ENCODE assay signal across 31 cellular contexts in genomic region chr14:81205639-81206038, GRCh38. TPM values are rescaled to one million over a fixed set of nuclear protein-coding genes. Genes with fewer than 3 reads are reported as not detected.
DNase-seq lines count a peak whose midpoint lies in the region; ATAC-seq, FAIRE-seq and TF ChIP-seq lines count a peak whose summit lies in the region.
"Had no signal": no experiment of that assay in that cellular context is flagged by ENCODE, and none has a peak within 500 bp of the region (broad histone marks: within the 10 kb centered on the region; RNA-seq: fewer than 3 reads in every experiment).

No MANE protein-coding gene starts in this region.

- no peak overlapping the region for H4K5ac ChIP-seq in IMR-90 (ENCODE audit: low read depth, low read length)

- H3K79me2 ChIP-seq in K562 (ENCODE audit: control insufficient read depth, insufficient read depth, low read length): peaks cover 38% of the 10 kb centered on the region

- peaks cover 76% of the 10 kb centered on the region for H3K36me3 ChIP-seq in CD4-positive, CD25-positive, alpha-beta regulatory T cell (ENCODE audit: control insufficient read depth, insufficient read depth, low read length)
- H3K36me3 ChIP-seq in IMR-90 (ENCODE audit: control insufficient read depth, insufficient read depth, low read length) (peaks cover 27% of the 10 kb centered on the region), K562 (ENCODE audit: control insufficient read depth, insufficient read depth, low read length) (peaks cover 81% of the 10 kb centered on the region), testis (ENCODE audit: low read depth, missing control alignments) (no peaks in the 10 kb centered on the region)

- no peak overlapping the region for H2AFZ ChIP-seq in IMR-90 (replicated peaks; ENCODE audit: low read length, poor library complexity)
- H2AFZ ChIP-seq in K562 (ENCODE audit: low read depth, low read length): no peak overlapping the region
- H2AFZ ChIP-seq: GM23248 had no signal

- dilution Hi-C loops in IMR-90 (cut with HindIII; ENCODE audit: low sequenced_read_pairs, unreplicated experiment): no loop called here

- no peak overlapping the region for H2BK5ac ChIP-seq in IMR-90 (ENCODE audit: low read depth, low read length, poor library complexity, severe bottlenecking)

- H3K4me2 ChIP-seq in IMR-90 (ENCODE audit: low read depth, low read length): no peak overlapping the region
- H3K4me2 ChIP-seq in K562 (ENCODE audit: insufficient read depth, low read length): no peak overlapping the region

- H2AK5ac ChIP-seq in IMR-90 (ENCODE audit: low read depth, low read length): no peak overlapping the region

- no peak overlapping the region for H3K4me3 Mint-ChIP-seq in CD4-positive, CD25-positive, alpha-beta regulatory T cell
- H3K4me3 Mint-ChIP-seq: activated naive CD8-positive, alpha-beta T cell; naive B cell; type B pancreatic cell had no signal

- no peak overlapping the region for H2AK9ac ChIP-seq in IMR-90 (replicated peaks; ENCODE audit: low read depth, low read length, poor library complexity)

- no peak overlapping the region for H3K14ac ChIP-seq in IMR-90 (replicated peaks; ENCODE audit: low read depth, low read length)

- peaks cover 33 to 52% of the 10 kb centered on the region in 2 experiments for H3K79me1 ChIP-seq in IMR-90 (ENCODE audit: low read depth in 1 of 2, low read length in 2 of 2)

- WGBS in IMR-90 (ENCODE audit: extremely low coverage in 2 of 2, insufficient read length in 1 of 2), 2 experiments: no CpG with 5 or more reads among the region's 4 CpGs
- WGBS in K562 (ENCODE audit: insufficient coverage, low coverage, missing lambda C conversion rate): 86% methylated on average over 4 of the region's 4 CpGs
- 92 to 99% methylated on average over 4 of the region's 4 CpGs for WGBS in testis, 2 donors

- no peak for TF ChIP-seq EP300 in K562 (IDR thresholded peaks at IDR 0.05; ENCODE audit: low read length)

- H3K27me3 Mint-ChIP-seq in CD4-positive, CD25-positive, alpha-beta regulatory T cell: no peaks in the 10 kb centered on the region
- H3K27me3 Mint-ChIP-seq: activated naive CD8-positive, alpha-beta T cell; naive B cell; type B pancreatic cell had no signal

- H2BK15ac ChIP-seq in IMR-90 (ENCODE audit: low read depth, low read length): no peak overlapping the region

- in situ Hi-C loops in IMR-90 (cut with MboI; ENCODE audit: low sequenced_read_pairs): no loop called here
- in situ Hi-C loops in K562 (cut with MboI): no loop called here

- H3K56ac ChIP-seq in IMR-90 (ENCODE audit: extremely low read depth, insufficient read depth, low read length): no peak overlapping the region

- H3K27me3 ChIP-seq in CD4-positive, CD25-positive, alpha-beta regulatory T cell (ENCODE audit: control insufficient read depth, insufficient read depth, low read length): no peaks in the 10 kb centered on the region
- no peaks in the 10 kb centered on the region for H3K27me3 ChIP-seq in IMR-90 (ENCODE audit: control insufficient read depth, insufficient read depth, low read length)
- H3K27me3 ChIP-seq in K562 (ENCODE audit: control insufficient read depth in 2 of 2, insufficient read depth in 2 of 2, low read length in 2 of 2): no peaks in the 10 kb centered on the region
- H3K27me3 ChIP-seq in testis: no peaks in the 10 kb centered on the region
- H3K27me3 ChIP-seq: BLaER1 treated with 17β-estradiol and CSF1 and Interleukin-3, amounts not matched to agents 10 nM and 100 nM; cardiac muscle cell; Peyer's patch had no signal

- CTCF ChIA-PET in IMR-90 (lab: Yijun Ruan, JAX) (no interaction called here), K562 (lab: Yijun Ruan, JAX; ENCODE audit: low intra/inter-chr PET ratio) (no interaction called here)

- no peak for FAIRE-seq in K562 (lab: Jason Lieb, UNC)
- FAIRE-seq: endometrium, frontal cortex had no signal

- H3K27ac ChIP-seq in CD4-positive, CD25-positive, alpha-beta regulatory T cell (ENCODE audit: insufficient read depth, low read length, poor library complexity, severe bottlenecking): no peak overlapping the region
- H3K27ac ChIP-seq in IMR-90 (ENCODE audit: insufficient read depth, low read length) (no peak overlapping the region), K562 (ENCODE audit: extremely low read depth, low read depth, low read length) (no peak overlapping the region), testis (no peak overlapping the region)
- H3K27ac ChIP-seq: BLaER1 treated with 17β-estradiol and CSF1 and Interleukin-3, amounts not matched to agents 10 nM and 100 nM; cardiac muscle cell; GM23248; Peyer's patch had no signal

- BruUV-seq in IMR-90 (replicated peaks; lab: Mats Ljungman, UMichigan) (no TSS peak), K562 (replicated peaks; lab: Mats Ljungman, UMichigan) (no TSS peak)

- peaks cover 47% of the 10 kb centered on the region for H3K36me3 Mint-ChIP-seq in CD4-positive, CD25-positive, alpha-beta regulatory T cell

- no peak overlapping the region for H2BK20ac ChIP-seq in IMR-90 (ENCODE audit: low read depth, low read length)

- H3K4me1 Mint-ChIP-seq in CD4-positive, CD25-positive, alpha-beta regulatory T cell: peaks cover 44 to 49% (median 46%) of the 10 kb centered on the region in 4 donors

- TF ChIP-seq CTCF in IMR-90 (conservative IDR thresholded peaks at IDR 0.05; ENCODE audit: low read depth, low read length) (no peak), K562 (IDR thresholded peaks at IDR 0.05 in 2 of 3, conservative IDR thresholded peaks at IDR 0.05 in 1 of 3; ENCODE audit: insufficient read depth in 2 of 3, low read depth in 1 of 3, low read length in 3 of 3) (no peak), testis (IDR thresholded peaks at IDR 0.05) (no peak)

- TF ChIP-seq POLR2A in IMR-90 (IDR thresholded peaks at IDR 0.05; ENCODE audit: low read depth, low read length) (no peak), K562 (conservative IDR thresholded peaks at IDR 0.05) (no peak), testis (IDR thresholded peaks at IDR 0.05) (no peak)

- no peak for ATAC-seq in CD4-positive, CD25-positive, alpha-beta regulatory T cell (ENCODE audit: low read depth in 2 of 2)
- no peak for ATAC-seq in IMR-90 (ENCODE audit: low read depth)
- ATAC-seq in K562: no peak
- ATAC-seq: left colon had no signal

- no peaks in the 10 kb centered on the region for H3K4me1 ChIP-seq in CD4-positive, CD25-positive, alpha-beta regulatory T cell (ENCODE audit: control insufficient read depth, insufficient read depth, low read length, poor library complexity, severe bottlenecking)
- H3K4me1 ChIP-seq in IMR-90 (ENCODE audit: control insufficient read depth, insufficient read depth, low read length) (peaks cover 2% of the 10 kb centered on the region; the same call in 1 of the 2 replicates), K562 (replicated peaks in 1 of 2; ENCODE audit: control insufficient read depth in 2 of 2, insufficient read depth in 2 of 2, low read length in 2 of 2) (no peaks in the 10 kb centered on the region; a peak in 1 of 5 replicates), testis (no peaks in the 10 kb centered on the region)
- H3K4me1 ChIP-seq: Peyer's patch had no signal

- H3K23ac ChIP-seq in IMR-90 (ENCODE audit: low read depth, low read length): no peak overlapping the region

- no peaks in the 10 kb centered on the region for H3K9me1 ChIP-seq in IMR-90 (ENCODE audit: insufficient read depth, low read length)
- no peaks in the 10 kb centered on the region for H3K9me1 ChIP-seq in K562 (ENCODE audit: control insufficient read depth, insufficient read depth, low read length)

- H3K9ac ChIP-seq in IMR-90 (ENCODE audit: low read depth, low read length) (no peak overlapping the region), K562 (ENCODE audit: insufficient read depth in 1 of 2, low read depth in 2 of 2, low read length in 2 of 2) (no peak overlapping the region)
- H3K9ac ChIP-seq: BLaER1 treated with 17β-estradiol and CSF1 and Interleukin-3, amounts not matched to agents 10 nM and 100 nM; GM23248 had no signal

- intact Hi-C loops in IMR-90 (cut with micrococcal nuclease) (no loop called here), K562 (cut with micrococcal nuclease) (no loop called here), testis (cut with DNase I; ENCODE audit: low total_unique reads) (no loop called here)

- H3K27ac Mint-ChIP-seq in CD4-positive, CD25-positive, alpha-beta regulatory T cell: peak overlapping the region; percentile 9 to 53 (median 16)
- H3K27ac Mint-ChIP-seq: activated naive CD8-positive, alpha-beta T cell; activated T-helper 2 cell treated with anti-CD3 and anti-CD28 coated beads, Interferon-gamma antibody, Interleukin-2, Interleukin-4, amounts not matched to agents 10 μg/mL and 5 μg/mL and 100 μg/mL, durations not matched to agents 14 hours and 24 hours and 36 hours; type B pancreatic cell had no signal

- no peak overlapping the region for H3K4me3 ChIP-seq in CD4-positive, CD25-positive, alpha-beta regulatory T cell (ENCODE audit: low read depth, low read length)
- H3K4me3 ChIP-seq in IMR-90 (ENCODE audit: insufficient read depth, low read depth, low read length): no peak overlapping the region
- H3K4me3 ChIP-seq in K562: no peak overlapping the region
- H3K4me3 ChIP-seq in testis: no peak overlapping the region
- H3K4me3 ChIP-seq: BLaER1 treated with 17β-estradiol and CSF1 and Interleukin-3, amounts not matched to agents 10 nM and 100 nM; cardiac muscle cell; GM23248; Peyer's patch had no signal

- no peak for TF ChIP-seq RAD21 in IMR-90 (IDR thresholded peaks at IDR 0.05; ENCODE audit: low read length)
- TF ChIP-seq RAD21 in K562 (CRISPR knock-in tag; conservative IDR thresholded peaks at IDR 0.05 in 1 of 2, IDR thresholded peaks at IDR 0.05 in 1 of 2): no peak

- H4K20me1 ChIP-seq in IMR-90 (ENCODE audit: insufficient read depth, low read length): peaks cover 3% of the 10 kb centered on the region; the same call in 1 of the 2 replicates
- no peaks in the 10 kb centered on the region for H4K20me1 ChIP-seq in K562 (replicated peaks; ENCODE audit: control insufficient read depth, insufficient read depth, low read length)

- H4K8ac ChIP-seq in IMR-90 (ENCODE audit: low read depth in 2 of 2, low read length in 2 of 2): no peak overlapping the region

- no peak overlapping the region for H3K4ac ChIP-seq in IMR-90 (ENCODE audit: low read depth, low read length)

- no peak for DNase-seq in CD4-positive, CD25-positive, alpha-beta regulatory T cell
- DNase-seq in IMR-90 (peak; percentile 8), K562 (ENCODE audit: extremely low read depth in 1 of 4, low spot score in 3 of 4) (no peak), myocyte (ENCODE audit: low read depth) (peak; percentile 18), NCI-H1105 (lab: John Stamatoyannopoulos, UW) (no peak), ureter (ENCODE audit: low spot score) (no peak), testis (no peak)
- DNase-seq: activated CD4-positive, alpha-beta T cell treated with anti-CD3 and anti-CD28 coated beads, Interleukin-2, amount 50 U/mL, for 48 hours; activated CD8-positive, alpha-beta memory T cell treated with anti-CD3 and anti-CD28 coated beads, Interleukin-2, amount 50 U/mL, for 4 hours; aorta; left colon; mesendoderm; naive B cell; NCI-H1092; NCI-H187; NCI-H2171; NCI-H524; NK-92 treated with Interleukin-12 subunit alpha and Interleukin-12 subunit beta, amount 100 ng/mL, for 24 hours; occipital lobe; Peyer's patch; retina; SW 1271; T-helper 9 cell had no signal

- H4K91ac ChIP-seq in IMR-90 (ENCODE audit: insufficient read depth, low read depth, low read length): no peak overlapping the region

- no peaks in the 10 kb centered on the region for H3K9me3 ChIP-seq in CD4-positive, CD25-positive, alpha-beta regulatory T cell (ENCODE audit: control insufficient read depth in 2 of 2, low read length in 2 of 2)
- H3K9me3 ChIP-seq in IMR-90 (ENCODE audit: control insufficient read depth, insufficient read depth, low read length) (no peaks in the 10 kb centered on the region), K562 (replicated peaks; ENCODE audit: control insufficient read depth, insufficient read depth, low read depth, low read length) (no peaks in the 10 kb centered on the region), testis (no peaks in the 10 kb centered on the region)
- H3K9me3 ChIP-seq: Peyer's patch had no signal

- H3K18ac ChIP-seq in IMR-90 (ENCODE audit: low read depth, low read length): no peak overlapping the region

- no peak overlapping the region for H2BK120ac ChIP-seq in IMR-90 (ENCODE audit: low read depth, low read length)

- no peaks in the 10 kb centered on the region for H3K9me3 Mint-ChIP-seq in CD4-positive, CD25-positive, alpha-beta regulatory T cell
- H3K9me3 Mint-ChIP-seq: activated T-helper 2 cell treated with anti-CD3 and anti-CD28 coated beads, Interferon-gamma antibody, Interleukin-2, Interleukin-4, amounts not matched to agents 10 μg/mL and 5 μg/mL and 100 μg/mL, durations not matched to agents 14 hours and 24 hours and 36 hours; type B pancreatic cell had no signal

- POLR2A ChIA-PET in IMR-90 (lab: Charles Lee; ENCODE audit: unreplicated experiment): no interaction called here
- POLR2A ChIA-PET in K562 (lab: Yijun Ruan, JAX): no interaction called here

RNA-seq across cellular contexts. Expression of gene GTF2A1, which starts 15.1 kb away (rescaled TPM):
- 26.2 TPM for total RNA-seq in CD4-positive, CD25-positive, alpha-beta regulatory T cell
- 1 to 10 TPM; 6.9 to 9.7 (median 8.0) TPM for polyA plus RNA-seq in CD4-positive, CD25-positive, alpha-beta regulatory T cell
- 41.9 and 60.4 TPM in 2 replicates for total RNA-seq in IMR-90 (2012; rRNA removed)
- 16.0 and 16.7 TPM in 2 replicates for polyA plus RNA-seq in IMR-90 (2012; rRNA removed)
- 2.1 and 5.9 TPM in 2 replicates for polyA plus RNA-seq in IMR-90 (2012; cell fraction: cytosol; rRNA removed)
- polyA plus RNA-seq in IMR-90 (2012; cell fraction: nucleus; rRNA removed; ENCODE audit: low replicate concordance): 2.7 and 5.9 TPM in 2 replicates
- total RNA-seq in K562 (2011; cell fraction: chromatin; rRNA removed; ENCODE audit: low replicate concordance): 13.8 and 20.8 TPM in 2 replicates
- total RNA-seq in K562 (2011; cell fraction: nucleolus; rRNA removed): 3.3 and 5.3 TPM in 2 replicates
- 8.1 and 12.6 TPM in 2 replicates for total RNA-seq in K562 (2011; cell fraction: nucleoplasm; rRNA removed)
- total RNA-seq in K562 (2014; rRNA removed): 14.4 and 14.7 TPM in 2 replicates
- 18.5 and 21.2 TPM in 2 replicates for total RNA-seq in K562 (2014; rRNA removed; fragmentation: Illumina TruSeq; extraction: Trizol)
- total RNA-seq in K562 (2015; rRNA removed; fragmentation: Illumina TruSeq; extraction: Trizol): 16.4 and 18.0 TPM in 2 replicates
- 20.9 and 22.8 TPM in 2 replicates for total RNA-seq in K562 (2021)
- 21.9 and 23.6 TPM in 2 replicates for polyA plus RNA-seq in K562 (2011; rRNA removed)
- 15.7 and 21.9 TPM in 2 replicates for polyA plus RNA-seq in K562 (2011; cell fraction: cytosol; rRNA removed)
- polyA plus RNA-seq in K562 (2011; cell fraction: nucleus; rRNA removed): 12.3 and 14.5 TPM in 2 replicates
- polyA plus RNA-seq in K562 (2012): 8.3 and 10.1 TPM in 2 replicates
- 13.0 and 14.6 TPM in 2 replicates for polyA plus RNA-seq in K562 (2014; fragmentation: Illumina TruSeq; extraction: Trizol)
- 1 to 10 TPM; 3.4 to 5.2 TPM for polyA plus RNA-seq in K562 (2014; fragmentation: Nextera tagmentation; extraction: Ambion mirVana)
- polyA plus RNA-seq in K562 (2014; rRNA removed): 12.9 and 15.5 TPM in 2 replicates
- 44.1 and 54.7 TPM in 2 replicates for polyA minus RNA-seq in K562 (2011; rRNA and poly(A)+ RNA removed)
- 18.2 and 35.0 TPM in 2 replicates for polyA minus RNA-seq in K562 (2011; cell fraction: cytosol; rRNA and poly(A)+ RNA removed)
- polyA minus RNA-seq in K562 (2011; cell fraction: nucleus; rRNA and poly(A)+ RNA removed): 4.4 and 8.8 TPM in 2 replicates
- 20.1 and 28.6 TPM in 2 replicates for total RNA-seq in myocyte
- 15.7 TPM for polyA plus RNA-seq in myocyte (2012)
- total RNA-seq in ureter: 33.9 TPM
- total RNA-seq in testis: 10 to 100 TPM; 52.9 to 66.0 TPM
- polyA plus RNA-seq in testis (ENCODE audit: insufficient read depth, low read depth, low replicate concordance): 50.2 TPM

Comparison
In these comparisons a context has a peak if more than half of its experiments do, and no peak if none do; other contexts are left out.
1. DNase-seq: peak in IMR-90 (single experiment) and myocyte (single experiment); none in CD4-positive, CD25-positive, alpha-beta regulatory T cell (0 of 3), K562 (0 of 4), NCI-H1105 (single experiment), ureter (single experiment) and testis (single experiment).